Comparison of ENCODE assay signal across 20 cellular contexts in the genomic region with DNA sequence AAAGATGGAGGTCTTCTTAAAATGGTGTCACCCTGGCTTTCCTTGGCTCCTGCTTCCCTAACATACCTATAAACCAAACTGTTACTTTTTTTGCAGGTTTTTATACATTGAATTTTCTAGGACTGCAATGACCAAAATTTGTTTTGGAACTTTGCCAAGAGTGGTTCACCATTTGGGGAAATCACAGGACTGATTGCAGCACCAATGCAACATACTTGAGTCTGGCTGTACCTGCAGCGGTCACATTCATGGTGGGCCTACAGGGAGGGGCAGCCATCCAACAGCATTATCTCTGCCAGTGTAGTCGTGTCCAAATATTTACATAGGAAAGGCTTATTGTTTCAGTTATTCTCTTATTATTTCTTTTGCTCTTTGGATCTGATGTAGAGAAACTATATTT.
DNase-seq lines count a peak whose midpoint lies in the region; ATAC-seq and TF ChIP-seq lines count a peak whose summit lies in the region.
"Had no signal": no experiment of that assay in that cellular context is flagged by ENCODE, and none has a peak within 500 bp of the region (broad histone marks: within the 10 kb centered on the region; RNA-seq: fewer than 3 reads in every experiment).

No MANE protein-coding gene starts in this region.

- no peaks in the 10 kb centered on the region for H3K4me1 ChIP-seq in adipocyte (ENCODE audit: control insufficient read depth, insufficient read depth, low read length)
- H3K4me1 ChIP-seq: SJCRH30 had no signal

- H3K9me3 ChIP-seq in adipocyte (ENCODE audit: control insufficient read depth, low read length): no peaks in the 10 kb centered on the region
- H3K9me3 ChIP-seq: MG63, SJCRH30 had no signal

- no peak overlapping the region for H3K4me3 Mint-ChIP-seq in stimulated activated naive B cell treated with anti-CD40 and anti-IgM and Interleukin-4, amounts not matched to agents 10 μg/mL and 1 μg/mL and 100 μg/mL, for 72 hours
- H3K4me3 Mint-ChIP-seq: IgD-negative memory B cell had no signal

- H3K27me3 Mint-ChIP-seq in stimulated activated naive B cell treated with anti-CD40 and anti-IgM and Interleukin-4, amounts not matched to agents 10 μg/mL and 1 μg/mL and 100 μg/mL, for 72 hours: peaks cover 0 to 7% of the 10 kb centered on the region in 2 donors

- no peak for ATAC-seq in HG02973 (IDR thresholded peaks at IDR 0.05; ENCODE audit: unreplicated experiment)
- no peak for ATAC-seq in stimulated activated naive B cell treated with anti-CD40 and anti-IgM and Interleukin-4, amounts not matched to agents 10 μg/mL and 1 μg/mL and 100 μg/mL, for 72 hours (replicated peaks)
- no peak for ATAC-seq in left colon
- ATAC-seq: HCT116 had no signal

- H3K9me3 Mint-ChIP-seq in stimulated activated naive B cell treated with anti-CD40 and anti-IgM and Interleukin-4, amounts not matched to agents 10 μg/mL and 1 μg/mL and 100 μg/mL, for 72 hours: no peaks in the 10 kb centered on the region

- H3K4me3 ChIP-seq in adipocyte (ENCODE audit: low read length) (no peak overlapping the region), choroid plexus epithelial cell (ENCODE audit: low read depth, low read length) (no peak overlapping the region), fibroblast of mammary gland (ENCODE audit: control insufficient read depth, low read depth, low read length) (no peak overlapping the region)
- H3K4me3 ChIP-seq: MG63, SJCRH30 had no signal

- H3K4me1 Mint-ChIP-seq in stimulated activated naive B cell treated with anti-CD40 and anti-IgM and Interleukin-4, amounts not matched to agents 10 μg/mL and 1 μg/mL and 100 μg/mL, for 72 hours: peaks cover 0 to 2% of the 10 kb centered on the region in 2 donors

- H3K27me3 ChIP-seq in adipocyte (replicated peaks; ENCODE audit: control insufficient read depth, insufficient read depth, low read length): peaks cover 11% of the 10 kb centered on the region
- H3K27me3 ChIP-seq: MG63, SJCRH30 had no signal

- peak; percentile 9 for DNase-seq in adipocyte (ENCODE audit: low read depth)
- peak; percentile 45 for DNase-seq in choroid plexus epithelial cell (ENCODE audit: low read depth)
- peak; percentile 23 for DNase-seq in fibroblast of mammary gland (ENCODE audit: low read depth)
- no peak for DNase-seq in cerebellar nuclear complex (lab: John Stamatoyannopoulos, UW)
- no peak for DNase-seq in stimulated activated naive B cell treated with anti-CD40 and anti-IgM and Interleukin-4, amounts not matched to agents 10 μg/mL and 1 μg/mL and 100 μg/mL, for 72 hours
- no peak for DNase-seq in left colon
- DNase-seq: DMS53, GDM1, Kasumi-1, MG63, NCI-H1417 treated with DMSO at 0.1 percent for 48 hours, NCI-H187, NCI-H2107, NCI-H69, OCI-M1, SJCRH30 had no signal

- H3K9ac ChIP-seq in adipocyte (ENCODE audit: low read length): no peak overlapping the region

- H3K27ac Mint-ChIP-seq in stimulated activated naive B cell treated with anti-CD40 and anti-IgM and Interleukin-4, amounts not matched to agents 10 μg/mL and 1 μg/mL and 100 μg/mL, for 72 hours: no peak overlapping the region
- H3K27ac Mint-ChIP-seq: IgD-negative memory B cell had no signal

- intact Hi-C loops in left colon (cut with DNase I, micrococcal nuclease): no loop called here

- TF ChIP-seq RAD21 in Ishikawa (IDR thresholded peaks at IDR 0.05; ENCODE audit: low read depth): no peak

- no peaks in the 10 kb centered on the region for H3K36me3 Mint-ChIP-seq in stimulated activated naive B cell treated with anti-CD40 and anti-IgM and Interleukin-4, amounts not matched to agents 10 μg/mL and 1 μg/mL and 100 μg/mL, for 72 hours

- no peak for TF ChIP-seq EP300 in Ishikawa (IDR thresholded peaks at IDR 0.05; ENCODE audit: borderline replicate concordance)

- TF ChIP-seq CTCF in choroid plexus epithelial cell (conservative IDR thresholded peaks at IDR 0.05; ENCODE audit: low read depth, low read length) (no peak), fibroblast of mammary gland (conservative IDR thresholded peaks at IDR 0.05; ENCODE audit: control insufficient read depth, insufficient read depth, low read depth, low read length) (no peak)

- H3K36me3 ChIP-seq in adipocyte (ENCODE audit: control insufficient read depth, insufficient read depth, low read length, severe bottlenecking): no peaks in the 10 kb centered on the region
- H3K36me3 ChIP-seq: MG63, SJCRH30 had no signal

TF ChIP-seq in Ishikawa, 13 proteins besides CTCF, POLR2A, EP300 and RAD21:
- peak; percentile 20; the same call in 1 of the 2 replicates for TF ChIP-seq NFIC (IDR thresholded peaks at IDR 0.05)
- TF ChIP-seq TCF12 (IDR thresholded peaks at IDR 0.05; ENCODE audit: low read depth): no peak

Comparison
In these comparisons a context has a peak if more than half of its experiments do, and no peak if none do; other contexts are left out.
1. DNase-seq: peak in adipocyte (single experiment), choroid plexus epithelial cell (single experiment) and fibroblast of mammary gland (single experiment); none in cerebellar nuclear complex (0 of 2), stimulated activated naive B cell treated with anti-CD40 and anti-IgM and Interleukin-4, amounts not matched to agents 10 μg/mL and 1 μg/mL and 100 μg/mL, for 72 hours (single experiment) and left colon (0 of 2).